In genomic region chr6:218153-219018, GRCh38 we compare ENCODE assay signal across 11 cellular contexts.
DNase-seq lines count a peak whose midpoint lies in the region; ATAC-seq and TF ChIP-seq lines count a peak whose summit lies in the region.
"Had no signal": no experiment of that assay in that cellular context is flagged by ENCODE, and none has a peak within 500 bp of the region (broad histone marks: within the 10 kb centered on the region; RNA-seq: fewer than 3 reads in every experiment).

No MANE protein-coding gene starts in this region.

- ATAC-seq in GM21737 (IDR thresholded peaks at IDR 0.05; ENCODE audit: unreplicated experiment), result peak; percentile 44
- ATAC-seq in HG03520 (IDR thresholded peaks at IDR 0.05; ENCODE audit: unreplicated experiment), result peak; percentile 36
- no peak for ATAC-seq in CD4-positive, alpha-beta T cell (ENCODE audit: poor library complexity)

- no peaks in the 10 kb centered on the region for H3F3A ChIP-seq in GM23248 (ENCODE audit: insufficient read depth)

- in situ Hi-C loops in GM23248 (cut with MboI), result no loop called here

- H3K4me3 Mint-ChIP-seq in CD4-positive, alpha-beta T cell, result no peak overlapping the region
- H3K4me3 Mint-ChIP-seq: activated naive CD4-positive, alpha-beta T cell treated with anti-CD3 and anti-CD28 coated beads, Interleukin-2, amount 10 ng/mL, durations not matched to agents 7 days and 5 days had no signal

- no peaks in the 10 kb centered on the region for H3K4me1 ChIP-seq in GM23248 (ENCODE audit: insufficient read depth)

- CTCF ChIA-PET in CD4-positive, alpha-beta T cell (lab: Charles Lee), result no interaction called here

- no peaks in the 10 kb centered on the region for H4K20me1 ChIP-seq in GM23248 (ENCODE audit: insufficient read depth)

- H3K9me3 Mint-ChIP-seq in CD4-positive, alpha-beta T cell, result no peaks in the 10 kb centered on the region

- H3K36me3 Mint-ChIP-seq in CD4-positive, alpha-beta T cell (ENCODE audit: low read depth), result no peaks in the 10 kb centered on the region

- H3K27ac Mint-ChIP-seq in CD4-positive, alpha-beta T cell, result no peak overlapping the region
- H3K27ac Mint-ChIP-seq: activated naive CD4-positive, alpha-beta T cell treated with anti-CD3 and anti-CD28 coated beads, Interleukin-2, amount 10 ng/mL, durations not matched to agents 7 days and 5 days had no signal

- H3K9me2 ChIP-seq in GM23248 (ENCODE audit: insufficient read depth), result no peaks in the 10 kb centered on the region

- no peak overlapping the region for H3K27ac ChIP-seq in GM23248
- H3K27ac ChIP-seq in CD4-positive, alpha-beta T cell (ENCODE audit: low read depth, low read length), result no peak overlapping the region
- H3K27ac ChIP-seq: 22Rv1 had no signal

- H3K79me2 ChIP-seq in GM23248 (ENCODE audit: insufficient read depth), result no peaks in the 10 kb centered on the region

- H2AFZ ChIP-seq in GM23248, result no peak overlapping the region

- H3K9me3 ChIP-seq in GM23248 (ENCODE audit: low read depth), result no peaks in the 10 kb centered on the region
- H3K9me3 ChIP-seq in CD4-positive, alpha-beta T cell (ENCODE audit: control insufficient read depth, low read length), result no peaks in the 10 kb centered on the region

- 76 to 81% methylated on average over 22 of the region's 22 CpGs for WGBS in GM23248 (ENCODE audit: low coverage in 1 of 2, low lambda C conversion rate in 2 of 2, missing lambda C conversion rate in 2 of 2), 2 experiments

- H3K4me1 Mint-ChIP-seq in CD4-positive, alpha-beta T cell (ENCODE audit: low read depth), result peaks cover 16% of the 10 kb centered on the region

- intact Hi-C loops in CD4-positive, alpha-beta T cell (cut with DNase I, micrococcal nuclease), result no loop called here

- no peaks in the 10 kb centered on the region for H3K27me3 Mint-ChIP-seq in CD4-positive, alpha-beta T cell

- H3K4me2 ChIP-seq in GM23248 (ENCODE audit: unreplicated experiment), result no peak overlapping the region

- DNase-seq in NCI-H82 (lab: John Stamatoyannopoulos, UW) (peak; percentile 27), NCI-H82 treated with DMSO at 0.1 percent for 48 hours (lab: John Stamatoyannopoulos, UW; ENCODE audit: unreplicated experiment) (no peak), renal cortical epithelial cell (ENCODE audit: low read depth) (peak; percentile 50), kidney glomerular epithelial cell (lab: John Stamatoyannopoulos, UW) (no peak), GM23248 (no peak)
- no peak for DNase-seq in CD4-positive, alpha-beta T cell
- DNase-seq: activated naive CD4-positive, alpha-beta T cell treated with anti-CD3 and anti-CD28 coated beads, Interleukin-2, amount 10 ng/mL, durations not matched to agents 7 days and 5 days; T-helper 2 cell had no signal

- no peaks in the 10 kb centered on the region for H3K36me3 ChIP-seq in GM23248 (ENCODE audit: low read depth)

- no peak for TF ChIP-seq CTCF in CD4-positive, alpha-beta T cell (IDR thresholded peaks at IDR 0.05)

- H3K27me3 ChIP-seq in GM23248 (replicated peaks; ENCODE audit: insufficient read depth), result peaks cover 3% of the 10 kb centered on the region
- H3K27me3 ChIP-seq in CD4-positive, alpha-beta T cell (ENCODE audit: control insufficient read depth, insufficient read depth, low read length), result no peaks in the 10 kb centered on the region

- no peak overlapping the region for H3K4me3 ChIP-seq in GM23248

- no peak overlapping the region for H3K9ac ChIP-seq in GM23248

- POLR2A ChIA-PET in CD4-positive, alpha-beta T cell (lab: Charles Lee), result no interaction called here

Comparison
In these comparisons a context has a peak if more than half of its experiments do, and no peak if none do; other contexts are left out.
1. DNase-seq: peak in NCI-H82 (single experiment) and renal cortical epithelial cell (single experiment); none in NCI-H82 treated with DMSO at 0.1 percent for 48 hours (single experiment), kidney glomerular epithelial cell (single experiment), GM23248 (single experiment) and CD4-positive, alpha-beta T cell (0 of 10).